Comparison of ENCODE assay signal across 8 cellular contexts in the genomic region with DNA sequence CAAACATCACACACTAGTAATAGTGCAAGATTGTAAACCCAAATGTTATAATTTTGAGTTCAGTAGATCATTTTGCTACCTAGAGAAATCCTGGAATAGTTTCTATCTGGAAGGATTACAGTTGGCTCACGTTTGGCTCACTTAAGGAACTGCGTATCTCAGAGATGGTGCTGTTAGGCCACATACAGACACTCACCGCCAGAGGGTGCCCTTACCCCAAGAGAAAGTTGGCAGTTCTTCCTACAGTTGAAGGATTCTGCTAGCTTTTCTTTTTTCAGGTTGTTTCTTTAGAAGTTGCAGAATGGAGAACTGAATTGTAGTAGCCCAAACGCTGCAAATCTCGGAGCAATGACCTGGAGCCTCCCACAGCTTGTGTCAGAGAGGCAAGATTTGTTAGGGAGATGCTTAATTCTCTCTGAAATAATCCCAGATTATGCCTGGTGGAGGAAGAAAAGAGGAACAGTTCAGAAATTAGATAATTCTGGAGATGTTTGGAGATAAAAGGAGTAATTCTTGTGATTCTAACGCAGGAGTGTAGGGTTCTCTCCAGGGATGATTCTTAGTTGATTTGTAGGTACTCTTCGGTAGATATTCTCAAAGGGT.
DNase-seq lines count a peak whose midpoint lies in the region; ATAC-seq and TF ChIP-seq lines count a peak whose summit lies in the region.

No MANE protein-coding gene starts in this region.

- WGBS in trophoblast cell (ENCODE audit: extremely low coverage, insufficient coverage, insufficient read length), result no CpG with 5 or more reads among the region's 7 CpGs

- no peaks in the 10 kb centered on the region for H3K27me3 Mint-ChIP-seq in glutamatergic neuron (ENCODE audit: unreplicated experiment)

- H3K4me1 Mint-ChIP-seq in glutamatergic neuron (ENCODE audit: low read depth, unreplicated experiment), result no peaks in the 10 kb centered on the region

- H3K4me1 ChIP-seq in trophoblast cell (ENCODE audit: control insufficient read depth in 1 of 2, insufficient read depth in 2 of 2, low read length in 2 of 2), result no peaks in the 10 kb centered on the region

- no peak overlapping the region for H4K91ac ChIP-seq in trophoblast cell (ENCODE audit: low read depth, low read length)

- H3K27ac Mint-ChIP-seq in glutamatergic neuron (ENCODE audit: unreplicated experiment), result no peak overlapping the region

- H3K4ac ChIP-seq in trophoblast cell (ENCODE audit: low read depth, low read length), result no peak overlapping the region

- no peak overlapping the region for H2BK12ac ChIP-seq in trophoblast cell (ENCODE audit: low read length)

- no peak overlapping the region for H3K18ac ChIP-seq in trophoblast cell (ENCODE audit: low read length)

- H3K27me3 ChIP-seq in trophoblast cell (ENCODE audit: insufficient read depth, low read length), result no peaks in the 10 kb centered on the region

- no peak for ATAC-seq in HG03469 (IDR thresholded peaks at IDR 0.05; ENCODE audit: unreplicated experiment)

- H3K14ac ChIP-seq in trophoblast cell (ENCODE audit: low read length), result no peak overlapping the region

- H3K27ac ChIP-seq in trophoblast cell (ENCODE audit: low read depth, low read length), result no peak overlapping the region

- peak; percentile 94 for TF ChIP-seq CTCF in LNCaP clone FGC (IDR thresholded peaks at IDR 0.05; ENCODE audit: control insufficient read depth, extremely low read depth, insufficient read depth)
- peak; percentile 86 for TF ChIP-seq CTCF in glutamatergic neuron (IDR thresholded peaks at IDR 0.05; ENCODE audit: partially characterized antibody, unreplicated experiment)

- no peak overlapping the region for H4K12ac ChIP-seq in trophoblast cell (ENCODE audit: low read depth, low read length)

- H2AK5ac ChIP-seq in trophoblast cell (ENCODE audit: low read length), result no peak overlapping the region

- H4K8ac ChIP-seq in trophoblast cell (ENCODE audit: low read depth, low read length), result no peak overlapping the region

- H3K36me3 Mint-ChIP-seq in glutamatergic neuron (ENCODE audit: unreplicated experiment), result no peaks in the 10 kb centered on the region

- H3K9ac ChIP-seq in trophoblast cell (ENCODE audit: low read length), result no peak overlapping the region

- H3K79me2 ChIP-seq in trophoblast cell (ENCODE audit: control insufficient read depth, insufficient read depth, low read length, poor library complexity), result no peaks in the 10 kb centered on the region

- DNase-seq in GM03348 (ENCODE audit: low spot score) (peak; percentile 80), H4 (ENCODE audit: low spot score) (peak; percentile 58), LNCaP clone FGC (ENCODE audit: low read depth) (peak; percentile 52), SHP77 treated with DMSO at 0.1 percent for 48 hours (lab: John Stamatoyannopoulos, UW) (peak; percentile 45), glutamatergic neuron (peak; percentile 89), trophoblast cell (peak; percentile 85 to 95)
- DNase-seq in activated naive CD4-positive, alpha-beta T cell (lab: John Stamatoyannopoulos, UW), result peak; percentile 5 to 24 (median 14)

- no peak overlapping the region for H2AFZ ChIP-seq in trophoblast cell (ENCODE audit: insufficient read depth, low read length, poor library complexity)

- H3K9me3 Mint-ChIP-seq in glutamatergic neuron (ENCODE audit: unreplicated experiment), result no peaks in the 10 kb centered on the region

- no peaks in the 10 kb centered on the region for H3K36me3 ChIP-seq in trophoblast cell (ENCODE audit: control insufficient read depth in 1 of 2, insufficient read depth in 2 of 2, low read length in 2 of 2)

- no peak overlapping the region for H2BK5ac ChIP-seq in trophoblast cell (ENCODE audit: low read depth, low read length, poor library complexity)

- no peak overlapping the region for H3K4me3 Mint-ChIP-seq in glutamatergic neuron (ENCODE audit: unreplicated experiment)

- no peak overlapping the region for H3K4me2 ChIP-seq in trophoblast cell (ENCODE audit: low read length)

- no peaks in the 10 kb centered on the region for H3K79me1 ChIP-seq in trophoblast cell (ENCODE audit: low read length)

- no peak overlapping the region for H2BK120ac ChIP-seq in trophoblast cell (ENCODE audit: insufficient read depth, low read length, poor library complexity)

- no peak overlapping the region for H3K4me3 ChIP-seq in LNCaP clone FGC (ENCODE audit: low read depth, low read length)
- no peak overlapping the region for H3K4me3 ChIP-seq in trophoblast cell (ENCODE audit: low read depth, low read length)

- no peaks in the 10 kb centered on the region for H3K9me3 ChIP-seq in trophoblast cell (ENCODE audit: insufficient read depth, low read depth, low read length)

- H3K23ac ChIP-seq in trophoblast cell (ENCODE audit: low read length), result no peak overlapping the region

Comparison
In these comparisons a context has a peak if more than half of its experiments do, and no peak if none do; other contexts are left out.
1. DNase-seq: peak in every context shown above with its lines; median percentile 90 in trophoblast cell; 89 in glutamatergic neuron; 80 in GM03348; 58 in H4; 52 in LNCaP clone FGC; 45 in SHP77 treated with DMSO at 0.1 percent for 48 hours; 14 in activated naive CD4-positive, alpha-beta T cell.